In genomic region chr2:74459377-74460118, GRCh38 we compare ENCODE assay signal across 8 cellular contexts. TPM values are rescaled to one million over a fixed set of nuclear protein-coding genes. Genes with fewer than 3 reads are reported as not detected.
A peak's percentile ranks its signal among the peaks of the same experiment; 100 is the strongest.
DNase-seq lines count a peak whose midpoint lies in the region; ATAC-seq and TF ChIP-seq lines count a peak whose summit lies in the region.

No MANE protein-coding gene starts in this region.

- peak overlapping the region; percentile 19 for H3K9ac ChIP-seq in adipocyte (ENCODE audit: low read length)

- H2AFZ ChIP-seq in ACC112 (ENCODE audit: low read length, unreplicated experiment): no peak overlapping the region

- intact Hi-C loops in lower lobe of right lung (cut with DNase I): no loop called here

- peaks cover 23% of the 10 kb centered on the region for H3K79me2 ChIP-seq in ACC112 (ENCODE audit: control insufficient read depth, insufficient read depth, low read length, unreplicated experiment)

- no peak for DNase-seq in adipocyte (ENCODE audit: low read depth)
- no peak for DNase-seq in lower lobe of right lung
- no peak for DNase-seq in HT-29 (ENCODE audit: low spot score)
- no peak for DNase-seq in G401 (ENCODE audit: low spot score)
- DNase-seq in HuH-7 (ENCODE audit: low spot score): no peak
- no peak for DNase-seq in DMS53 treated with DMSO at 0.1 percent for 48 hours (lab: John Stamatoyannopoulos, UW; ENCODE audit: unreplicated experiment)

- no peaks in the 10 kb centered on the region for H3K27me3 ChIP-seq in ACC112 (ENCODE audit: insufficient read depth, low read length)
- H3K27me3 ChIP-seq in adipocyte (replicated peaks; ENCODE audit: control insufficient read depth, insufficient read depth, low read length): no peaks in the 10 kb centered on the region
- no peaks in the 10 kb centered on the region for H3K27me3 ChIP-seq in lower lobe of right lung (ENCODE audit: low read depth)

- in situ Hi-C loops in GM18951 (cut with MboI; ENCODE audit: low sequenced_read_pairs, unreplicated experiment): no loop called here
- in situ Hi-C loops in G401 (cut with HindIII; ENCODE audit: low sequenced_read_pairs): no loop called here

- ATAC-seq in lower lobe of right lung: no peak

- no peaks in the 10 kb centered on the region for H3K9me3 ChIP-seq in adipocyte (ENCODE audit: control insufficient read depth, low read length)
- no peaks in the 10 kb centered on the region for H3K9me3 ChIP-seq in lower lobe of right lung

- H3K4me3 ChIP-seq in ACC112 (ENCODE audit: low read depth, low read length) (peak overlapping the region; percentile 91), adipocyte (ENCODE audit: low read length) (peak overlapping the region; percentile 99), lower lobe of right lung (peak overlapping the region; percentile 74)

- H3K36me3 ChIP-seq in ACC112 (ENCODE audit: insufficient read depth, low read length) (no peaks in the 10 kb centered on the region), adipocyte (ENCODE audit: control insufficient read depth, insufficient read depth, low read length, severe bottlenecking) (peaks cover 18% of the 10 kb centered on the region), lower lobe of right lung (peaks cover 24% of the 10 kb centered on the region)

- no peak for TF ChIP-seq CTCF in lower lobe of right lung (IDR thresholded peaks at IDR 0.05)

- no peak overlapping the region for H3K27ac ChIP-seq in ACC112 (ENCODE audit: low read depth, low read length)
- H3K27ac ChIP-seq in lower lobe of right lung: no peak overlapping the region

- peaks cover 17% of the 10 kb centered on the region for H3K4me1 ChIP-seq in ACC112 (ENCODE audit: control insufficient read depth, insufficient read depth, low read length, unreplicated experiment)
- peaks cover 24% of the 10 kb centered on the region for H3K4me1 ChIP-seq in adipocyte (ENCODE audit: control insufficient read depth, insufficient read depth, low read length)
- peaks cover 50% of the 10 kb centered on the region for H3K4me1 ChIP-seq in lower lobe of right lung

- TF ChIP-seq POLR2A in GM18951 (IDR thresholded peaks at IDR 0.05; ENCODE audit: extremely low read depth, insufficient read depth, insufficient read length): peak; percentile 19

RNA-seq across cellular contexts. Expression of gene WBP1, which starts 1.3 kb away (rescaled TPM):
- total RNA-seq in lower lobe of right lung: 60.1 TPM
- 71.2 and 76.1 TPM in 2 replicates for total RNA-seq in HT-29 (2014; rRNA removed; shearing (Covaris generic))
- total RNA-seq in G401 (2014; rRNA removed; shearing (Covaris generic)): 59.6 and 72.2 TPM in 2 replicates

RNA-seq across cellular contexts. Expression of gene INO80B, which starts 4.7 kb away (rescaled TPM):
- total RNA-seq in lower lobe of right lung: 38.4 TPM
- total RNA-seq in HT-29 (2014; rRNA removed; shearing (Covaris generic)): 26.0 and 34.6 TPM in 2 replicates
- 7.8 and 15.7 TPM in 2 replicates for total RNA-seq in G401 (2014; rRNA removed; shearing (Covaris generic))

RNA-seq across cellular contexts. Expression of gene MOGS, which starts 5.6 kb away (rescaled TPM):
- 50.9 TPM for total RNA-seq in lower lobe of right lung
- total RNA-seq in HT-29 (2014; rRNA removed; shearing (Covaris generic)): 84.7 and 91.9 TPM in 2 replicates
- total RNA-seq in G401 (2014; rRNA removed; shearing (Covaris generic)): 77.5 and 88.6 TPM in 2 replicates

RNA-seq across cellular contexts. Expression of gene MRPL53, which starts 12.9 kb away (rescaled TPM):
- total RNA-seq in lower lobe of right lung: 81.3 TPM
- total RNA-seq in HT-29 (2014; rRNA removed; shearing (Covaris generic)): 39.4 and 55.2 TPM in 2 replicates
- 33.2 and 58.9 TPM in 2 replicates for total RNA-seq in G401 (2014; rRNA removed; shearing (Covaris generic))

RNA-seq across cellular contexts. Expression of gene RTKN, which starts 17.8 kb away (rescaled TPM):
- total RNA-seq in lower lobe of right lung: 27.5 TPM
- 115 and 128 TPM in 2 replicates for total RNA-seq in HT-29 (2014; rRNA removed; shearing (Covaris generic))
- 46.5 and 56.2 TPM in 2 replicates for total RNA-seq in G401 (2014; rRNA removed; shearing (Covaris generic))
